Comparison of ENCODE assay signal across 36 cellular contexts in the genomic region with DNA sequence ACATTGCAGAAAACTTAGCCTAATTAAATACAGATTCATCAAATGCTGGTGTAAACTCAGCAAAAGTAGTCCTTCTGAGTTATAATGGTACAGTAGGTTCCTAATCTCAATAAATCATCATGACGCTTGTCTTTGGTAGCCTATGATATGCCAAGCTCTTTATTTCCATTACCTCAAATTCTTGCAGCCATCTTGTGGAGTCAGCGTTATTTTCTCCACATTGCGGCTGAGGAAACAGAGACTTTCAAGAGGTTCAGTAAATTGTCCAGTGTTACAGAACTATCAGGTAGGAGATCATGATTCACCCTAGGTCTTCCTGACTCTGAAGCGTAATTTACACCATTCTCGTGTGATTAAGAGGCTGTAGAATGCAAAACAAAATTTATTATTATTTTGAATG.
"Had no signal": no experiment of that assay in that cellular context is flagged by ENCODE, and none has a peak within 500 bp of the region (broad histone marks: within the 10 kb centered on the region; RNA-seq: fewer than 3 reads in every experiment).

No MANE protein-coding gene starts in this region.

- H3K27me3 ChIP-seq: adrenal gland, body of pancreas, brain microvascular endothelial cell, breast epithelium had no signal

- H3K4me1 ChIP-seq: adrenal gland, body of pancreas, breast epithelium had no signal

- H3K4me3 ChIP-seq: adrenal gland, body of pancreas, breast epithelium had no signal

- H3K9me3 ChIP-seq: adrenal gland, body of pancreas, breast epithelium had no signal

- H3K27me3 Mint-ChIP-seq: activated CD4-positive, alpha-beta memory T cell treated with anti-CD3 and anti-CD28 coated beads for 36 hours; activated CD4-positive, alpha-beta T cell treated with anti-CD3 and anti-CD28 coated beads, Interleukin-2, amount 10 ng/mL, durations not matched to agents 24 days and 14 days; activated CD8-positive, alpha-beta T cell treated with anti-CD3 and anti-CD28 coated beads for 36 hours; activated naive CD8-positive, alpha-beta T cell treated with anti-CD3 and anti-CD28 coated beads for 36 hours; activated T-helper 17 cell treated with anti-CD3 and anti-CD28 coated beads, Interleukin-2, amount 50 U/mL, for 72 hours had no signal

- H3K27ac ChIP-seq: adrenal gland, body of pancreas, brain microvascular endothelial cell, breast epithelium, VCaP had no signal

- FAIRE-seq: astrocyte, TTC549 had no signal

- ATAC-seq: activated CD8-positive, alpha-beta T cell treated with anti-CD3 and anti-CD28 coated beads for 36 hours; activated naive CD4-positive, alpha-beta T cell treated with anti-CD3 and anti-CD28 coated beads, Interleukin-2, amount 50 U/mL, for 72 hours; activated T-cell treated with anti-CD3 and anti-CD28 coated beads, Interleukin-2, amount 50 U/mL, for 4 hours; activated T-cell treated with anti-CD3 and anti-CD28 coated beads, Interleukin-2, amount 50 U/mL, for 72 hours; activated T-helper 17 cell treated with anti-CD3 and anti-CD28 coated beads, Interleukin-2, amount 50 U/mL, for 72 hours; body of pancreas had no signal

- H3K36me3 Mint-ChIP-seq: activated CD4-positive, alpha-beta memory T cell treated with anti-CD3 and anti-CD28 coated beads for 36 hours; activated naive CD4-positive, alpha-beta T cell treated with anti-CD3 and anti-CD28 coated beads, Interleukin-2, amount 50 U/mL, for 72 hours had no signal

- H3K36me3 ChIP-seq: adrenal gland, brain microvascular endothelial cell, breast epithelium had no signal

- H3K27ac Mint-ChIP-seq: activated B cell treated with CpG ODN at 0.5 μM for 24 hours; activated CD4-positive, alpha-beta memory T cell treated with anti-CD3 and anti-CD28 coated beads for 36 hours; activated CD4-positive, alpha-beta T cell treated with anti-CD3 and anti-CD28 coated beads, Interleukin-2, amount 10 ng/mL, durations not matched to agents 24 days and 14 days; activated CD8-positive, alpha-beta T cell treated with anti-CD3 and anti-CD28 coated beads for 36 hours; activated naive CD4-positive, alpha-beta T cell treated with anti-CD3 and anti-CD28 coated beads for 36 hours; activated naive CD4-positive, alpha-beta T cell treated with anti-CD3 and anti-CD28 coated beads, Interleukin-2, amount 50 U/mL, for 72 hours; activated naive CD8-positive, alpha-beta T cell treated with anti-CD3 and anti-CD28 coated beads for 36 hours; activated T-cell treated with anti-CD3 and anti-CD28 coated beads, Interleukin-2, amount 50 U/mL, for 72 hours; activated T-helper 1 cell treated with anti-CD3 and anti-CD28 coated beads, Interleukin-12 subunit alpha, Interleukin-12 subunit beta, Interleukin-2, Interleukin-4 antibody, amounts not matched to agents 30 ng/mL and 10 ng/mL and 1 ng/mL, durations not matched to agents 14 hours and 24 hours and 36 hours; activated T-helper 17 cell treated with anti-CD3 and anti-CD28 coated beads, Interleukin-2, amount 50 U/mL, for 72 hours; T-helper 1 cell treated with Interleukin-12 subunit alpha and Interleukin-12 subunit beta and Interleukin-4 antibody, amounts not matched to agents 30 μg/mL and 1 μg/mL, for 36 hours; T-helper 2 cell treated with Interferon-gamma antibody and Interleukin-4, amounts not matched to agents 5 μg/mL and 100 μg/mL, for 36 hours had no signal

- DNase-seq: activated B cell treated with CpG ODN at 0.5 μM for 24 hours; activated CD4-positive, alpha-beta memory T cell treated with anti-CD3 and anti-CD28 coated beads for 36 hours; activated CD4-positive, alpha-beta T cell treated with anti-CD3 and anti-CD28 coated beads for 4 hours; activated CD4-positive, alpha-beta T cell treated with anti-CD3 and anti-CD28 coated beads, Interleukin-2, amount 10 ng/mL, durations not matched to agents 24 days and 14 days; activated CD4-positive, alpha-beta T cell treated with anti-CD3 and anti-CD28 coated beads, Interleukin-2, amount 50 U/mL, for 1 hour; activated CD4-positive, alpha-beta T cell treated with anti-CD3 and anti-CD28 coated beads, Interleukin-2, amount 50 U/mL, for 4 hours; activated CD4-positive, CD25-positive, alpha-beta regulatory T cell treated with anti-CD3 and anti-CD28 coated beads, Interleukin-2, amount 50 U/mL, for 72 hours; activated CD8-positive, alpha-beta memory T cell treated with anti-CD3 and anti-CD28 coated beads, Interleukin-2, amount 50 U/mL, for 4 hours; activated CD8-positive, alpha-beta T cell treated with anti-CD3 and anti-CD28 coated beads for 36 hours; activated effector memory CD4-positive, alpha-beta T cell treated with anti-CD3 and anti-CD28 coated beads, Interleukin-2, amount 50 U/mL, for 16 hours; activated gamma-delta T cell treated with Interleukin-2 at 50 U/mL for 16 hours; activated naive CD4-positive, alpha-beta T cell; activated naive CD4-positive, alpha-beta T cell treated with anti-CD3 and anti-CD28 coated beads for 36 hours; activated naive CD4-positive, alpha-beta T cell treated with anti-CD3 and anti-CD28 coated beads, Interleukin-2, amount 50 U/mL, for 16 hours; activated naive CD8-positive, alpha-beta T cell treated with anti-CD3 and anti-CD28 coated beads for 36 hours; activated T-cell treated with anti-CD3 and anti-CD28 coated beads for 4 hours; activated T-cell treated with anti-CD3 and anti-CD28 coated beads, Interleukin-2, amount 50 U/mL, for 1 hour; activated T-cell treated with anti-CD3 and anti-CD28 coated beads, Interleukin-2, amount 50 U/mL, for 4 hours; activated T-cell treated with anti-CD3 and anti-CD28 coated beads, Interleukin-2, amount 50 U/mL, for 72 hours; adrenal gland; amniotic stem cell; aorta; body of pancreas; brain microvascular endothelial cell; central memory CD4-positive, alpha-beta T cell; T-helper 2 cell; T-helper 9 cell had no signal

- H3K4me1 Mint-ChIP-seq: activated B cell treated with CpG ODN at 0.5 μM for 24 hours; activated CD4-positive, alpha-beta T cell treated with anti-CD3 and anti-CD28 coated beads, Interleukin-2, amount 10 ng/mL, durations not matched to agents 24 days and 14 days; activated T-helper 17 cell treated with anti-CD3 and anti-CD28 coated beads, Interleukin-2, amount 50 U/mL, for 72 hours had no signal

- H3K9me3 Mint-ChIP-seq: activated B cell treated with CpG ODN at 0.5 μM for 24 hours; activated CD4-positive, alpha-beta memory T cell treated with anti-CD3 and anti-CD28 coated beads for 36 hours; activated CD4-positive, alpha-beta T cell treated with anti-CD3 and anti-CD28 coated beads, Interleukin-2, amount 10 ng/mL, durations not matched to agents 24 days and 14 days; activated naive CD4-positive, alpha-beta T cell treated with anti-CD3 and anti-CD28 coated beads for 36 hours; activated naive CD4-positive, alpha-beta T cell treated with anti-CD3 and anti-CD28 coated beads, Interleukin-2, amount 50 U/mL, for 72 hours; activated T-cell treated with anti-CD3 and anti-CD28 coated beads, Interleukin-2, amount 50 U/mL, for 4 hours; activated T-cell treated with anti-CD3 and anti-CD28 coated beads, Interleukin-2, amount 50 U/mL, for 72 hours; activated T-helper 1 cell treated with anti-CD3 and anti-CD28 coated beads, Interleukin-12 subunit alpha, Interleukin-12 subunit beta, Interleukin-2, Interleukin-4 antibody, amounts not matched to agents 30 ng/mL and 10 ng/mL and 1 ng/mL, durations not matched to agents 14 hours and 24 hours and 36 hours; activated T-helper 17 cell treated with anti-CD3 and anti-CD28 coated beads, Interleukin-2, amount 50 U/mL, for 72 hours; T-helper 1 cell treated with Interleukin-12 subunit alpha and Interleukin-12 subunit beta and Interleukin-4 antibody, amounts not matched to agents 30 μg/mL and 1 μg/mL, for 36 hours; T-helper 2 cell treated with Interferon-gamma antibody and Interleukin-4, amounts not matched to agents 5 μg/mL and 100 μg/mL, for 36 hours had no signal

- H3K4me3 Mint-ChIP-seq: activated B cell treated with CpG ODN at 0.5 μM for 24 hours; activated CD4-positive, alpha-beta memory T cell treated with anti-CD3 and anti-CD28 coated beads for 36 hours; activated CD4-positive, alpha-beta T cell treated with anti-CD3 and anti-CD28 coated beads, Interleukin-2, amount 10 ng/mL, durations not matched to agents 24 days and 14 days; activated CD8-positive, alpha-beta T cell treated with anti-CD3 and anti-CD28 coated beads for 36 hours; activated naive CD4-positive, alpha-beta T cell treated with anti-CD3 and anti-CD28 coated beads for 36 hours; activated naive CD8-positive, alpha-beta T cell treated with anti-CD3 and anti-CD28 coated beads for 36 hours; activated T-cell treated with anti-CD3 and anti-CD28 coated beads, Interleukin-2, amount 50 U/mL, for 4 hours; activated T-cell treated with anti-CD3 and anti-CD28 coated beads, Interleukin-2, amount 50 U/mL, for 72 hours; activated T-helper 1 cell treated with anti-CD3 and anti-CD28 coated beads, Interleukin-12 subunit alpha, Interleukin-12 subunit beta, Interleukin-2, Interleukin-4 antibody, amounts not matched to agents 30 ng/mL and 10 ng/mL and 1 ng/mL, durations not matched to agents 14 hours and 24 hours and 36 hours; activated T-helper 17 cell treated with anti-CD3 and anti-CD28 coated beads, Interleukin-2, amount 50 U/mL, for 72 hours; T-helper 1 cell treated with Interleukin-12 subunit alpha and Interleukin-12 subunit beta and Interleukin-4 antibody, amounts not matched to agents 30 μg/mL and 1 μg/mL, for 36 hours; T-helper 2 cell treated with Interferon-gamma antibody and Interleukin-4, amounts not matched to agents 5 μg/mL and 100 μg/mL, for 36 hours had no signal
